15 cellular contexts compared by ENCODE assay signal in the genomic region with DNA sequence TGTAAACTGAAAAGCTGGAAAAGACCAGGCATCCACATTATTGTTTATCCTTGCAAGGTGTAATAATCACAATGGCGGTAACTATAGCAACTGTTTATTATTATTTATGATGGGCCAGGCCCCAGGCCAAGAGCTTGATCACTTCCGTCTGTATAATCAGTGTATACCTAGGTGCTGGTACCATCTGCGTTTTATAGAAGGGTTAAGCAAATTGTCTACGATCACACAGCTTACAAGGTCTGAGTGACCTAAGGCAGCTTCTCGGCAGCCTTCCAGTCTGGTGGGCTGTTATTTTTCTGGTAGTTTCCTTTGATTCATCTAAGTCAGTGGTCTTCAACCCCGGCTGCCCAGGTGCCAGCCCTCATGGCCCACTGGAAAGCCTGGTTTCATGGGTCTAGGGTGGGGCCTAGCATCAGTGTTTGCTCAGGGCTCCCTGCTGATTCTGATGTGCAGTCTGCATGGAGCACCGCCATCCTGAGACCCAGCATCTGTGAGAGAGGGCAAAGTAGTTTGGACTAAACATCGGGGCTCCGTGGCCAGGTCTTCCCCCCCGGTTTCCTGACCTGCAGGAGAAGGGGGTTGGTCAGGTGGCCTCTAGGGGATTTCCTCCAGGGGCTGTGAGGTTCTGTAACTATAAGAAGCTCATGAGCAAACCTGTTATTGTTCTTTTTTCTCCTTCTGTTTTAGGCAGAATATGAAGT.
DNase-seq lines count a peak whose midpoint lies in the region; ATAC-seq and TF ChIP-seq lines count a peak whose summit lies in the region.
"Had no signal": no experiment of that assay in that cellular context is flagged by ENCODE, and none has a peak within 500 bp of the region (broad histone marks: within the 10 kb centered on the region; RNA-seq: fewer than 3 reads in every experiment).

No MANE protein-coding gene starts in this region.

- peak overlapping the region; percentile 42 for H3K27ac ChIP-seq in HL-60 (replicated peaks)
- peak overlapping the region; percentile 61 for H3K27ac ChIP-seq in parathyroid adenoma
- H3K27ac ChIP-seq in WERI-Rb-1, result no peak overlapping the region

- peaks cover 9% of the 10 kb centered on the region for H3K4me1 ChIP-seq in parathyroid adenoma

- H2AFZ ChIP-seq in parathyroid adenoma, result no peak overlapping the region

- peaks cover 0 to 1% (median 0%) of the 10 kb centered on the region in 3 donors for H3K27me3 Mint-ChIP-seq in CD14-positive monocyte (ENCODE audit: low read depth in 3 of 3)
- no peaks in the 10 kb centered on the region for H3K27me3 Mint-ChIP-seq in dendritic cell treated with granulocyte-macrophage colony-stimulating factor and Interleukin-4, amounts not matched to agents 40 ng/mL and 50 ng/mL, for 4 days
- H3K27me3 Mint-ChIP-seq: CD4-positive, alpha-beta memory T cell had no signal

- H3K9ac ChIP-seq in parathyroid adenoma, result no peak overlapping the region

- peaks cover 20 to 26% of the 10 kb centered on the region in 2 donors for H3K36me3 Mint-ChIP-seq in CD14-positive monocyte
- no peaks in the 10 kb centered on the region for H3K36me3 Mint-ChIP-seq in dendritic cell treated with granulocyte-macrophage colony-stimulating factor and Interleukin-4, amounts not matched to agents 40 ng/mL and 50 ng/mL, for 4 days (ENCODE audit: low read depth)

- no peak overlapping the region for H3K4me3 Mint-ChIP-seq in CD14-positive monocyte
- H3K4me3 Mint-ChIP-seq in dendritic cell treated with granulocyte-macrophage colony-stimulating factor and Interleukin-4, amounts not matched to agents 40 ng/mL and 50 ng/mL, for 4 days, result no peak overlapping the region
- H3K4me3 Mint-ChIP-seq: CD4-positive, alpha-beta memory T cell had no signal

- intact Hi-C loops in CD14-positive monocyte (cut with micrococcal nuclease), result loop anchor here in 1 of 2 donors (10.0 kb wide), 1 partner anchor 91 kb away; no protein-coding TSS in a partner anchor
- intact Hi-C loops in dendritic cell treated with granulocyte-macrophage colony-stimulating factor and Interleukin-4, amounts not matched to agents 40 ng/mL and 50 ng/mL, for 4 days (cut with micrococcal nuclease), result no loop called here

- H3K27ac Mint-ChIP-seq in CD14-positive monocyte, result peak overlapping the region; percentile 97 to 99 (median 98)
- H3K27ac Mint-ChIP-seq in dendritic cell treated with granulocyte-macrophage colony-stimulating factor and Interleukin-4, amounts not matched to agents 40 ng/mL and 50 ng/mL, for 4 days, result peak overlapping the region; percentile 76

- H3K27me3 ChIP-seq in HL-60 (ENCODE audit: insufficient read depth, poor library complexity, severe bottlenecking) (no peaks in the 10 kb centered on the region), parathyroid adenoma (ENCODE audit: control insufficient read depth, insufficient read depth, low read length) (no peaks in the 10 kb centered on the region), WERI-Rb-1 (ENCODE audit: insufficient read depth, low read depth, severe bottlenecking) (no peaks in the 10 kb centered on the region)

- peaks cover 63% of the 10 kb centered on the region for H3K79me2 ChIP-seq in parathyroid adenoma

- no peak for ATAC-seq in GM18519 (IDR thresholded peaks at IDR 0.05; ENCODE audit: low FRiP score, unreplicated experiment)

- H3K36me3 ChIP-seq in parathyroid adenoma (ENCODE audit: control insufficient read depth, insufficient read depth, low read length) (no peaks in the 10 kb centered on the region), WERI-Rb-1 (peaks cover 15% of the 10 kb centered on the region)

- DNase-seq in CD14-positive monocyte (ENCODE audit: low spot score) (no peak), HL-60 (ENCODE audit: low read depth in 1 of 2, low spot score in 1 of 2) (no peak), WERI-Rb-1 (no peak), foreskin fibroblast (no peak), NOMO-1 (lab: John Stamatoyannopoulos, UW; ENCODE audit: unreplicated experiment in 2 of 2) (no peak)
- DNase-seq: activated T-cell treated with anti-CD3 and anti-CD28 coated beads for 4 hours; CD4-positive, alpha-beta memory T cell; HCEC 1CT; Karpas-422; NCI-H2081 treated with DMSO at 0.1 percent for 48 hours; stimulated activated CD4-positive, alpha-beta T cell treated with anti-CD3 and anti-CD28 coated beads, Interleukin-15, amount 100 ng/mL, for 24 hours; stimulated activated CD8-positive, alpha-beta memory T cell treated with anti-CD3 and anti-CD28 coated beads, Interleukin-4, amount 100 ng/mL, for 48 hours had no signal

- H3K4me1 Mint-ChIP-seq in CD14-positive monocyte, result peaks cover 53% of the 10 kb centered on the region
- H3K4me1 Mint-ChIP-seq in dendritic cell treated with granulocyte-macrophage colony-stimulating factor and Interleukin-4, amounts not matched to agents 40 ng/mL and 50 ng/mL, for 4 days (ENCODE audit: low read depth), result peaks cover 70% of the 10 kb centered on the region

- H3K9me3 Mint-ChIP-seq in CD14-positive monocyte, result peaks cover 0 to 3% (median 0%) of the 10 kb centered on the region in 7 donors
- H3K9me3 Mint-ChIP-seq in dendritic cell treated with granulocyte-macrophage colony-stimulating factor and Interleukin-4, amounts not matched to agents 40 ng/mL and 50 ng/mL, for 4 days, result no peaks in the 10 kb centered on the region
- H3K9me3 Mint-ChIP-seq: CD4-positive, alpha-beta memory T cell had no signal

- H3K4me2 ChIP-seq in parathyroid adenoma (ENCODE audit: low read length), result no peak overlapping the region

- H3K4me3 ChIP-seq in HL-60 (replicated peaks; ENCODE audit: insufficient read depth, low read length), result no peak overlapping the region
- no peak overlapping the region for H3K4me3 ChIP-seq in parathyroid adenoma (ENCODE audit: low read depth, low read length)
- no peak overlapping the region for H3K4me3 ChIP-seq in WERI-Rb-1 (ENCODE audit: low read depth, low read length)
- no peak overlapping the region for H3K4me3 ChIP-seq in foreskin fibroblast (ENCODE audit: low read depth in 1 of 2, low read length in 2 of 2)

- H3K9me3 ChIP-seq in parathyroid adenoma (ENCODE audit: control insufficient read depth, low read length), result no peaks in the 10 kb centered on the region
- H3K9me3 ChIP-seq in WERI-Rb-1 (ENCODE audit: severe bottlenecking), result no peaks in the 10 kb centered on the region

- TF ChIP-seq CTCF in CD14-positive monocyte (IDR thresholded peaks at IDR 0.05) (no peak), HL-60 (IDR thresholded peaks at IDR 0.05; ENCODE audit: insufficient read depth, low read length) (no peak), parathyroid adenoma (IDR thresholded peaks at IDR 0.05) (no peak), WERI-Rb-1 (IDR thresholded peaks at IDR 0.05; ENCODE audit: low read depth, low read length) (no peak), foreskin fibroblast (IDR thresholded peaks at IDR 0.05; ENCODE audit: low read depth, low read length) (no peak)
